Comparison of ENCODE assay signal across 8 cellular contexts in genomic region chr6:139124887-139125672, GRCh38. TPM values are rescaled to one million over a fixed set of nuclear protein-coding genes. Genes with fewer than 3 reads are reported as not detected.
DNase-seq lines count a peak whose midpoint lies in the region; ATAC-seq and TF ChIP-seq lines count a peak whose summit lies in the region.

No MANE protein-coding gene starts in this region.

- peaks cover 22% of the 10 kb centered on the region for H3K4me1 Mint-ChIP-seq in MCF 10A (ENCODE audit: insufficient read depth, unreplicated experiment)
- peaks cover 25 to 29% of the 10 kb centered on the region in 2 donors for H3K4me1 Mint-ChIP-seq in effector memory CD8-positive, alpha-beta T cell (ENCODE audit: low read depth in 2 of 2)
- peaks cover 25% of the 10 kb centered on the region in 2 donors for H3K4me1 Mint-ChIP-seq in natural killer cell

- DNase-seq in MCF 10A (ENCODE audit: unreplicated experiment) (peak; percentile 80), breast epithelium (ENCODE audit: low spot score in 2 of 2) (no peak), NCI-H2107 (lab: John Stamatoyannopoulos, UW) (peak; percentile 19), natural killer cell (peak; percentile 54)
- peak; percentile 76 to 79 for DNase-seq in activated CD4-positive, alpha-beta T cell treated with anti-CD3 and anti-CD28 coated beads for 4 hours
- peak; percentile 72 to 76 (median 75) for DNase-seq in effector memory CD8-positive, alpha-beta T cell

- H3K36me3 Mint-ChIP-seq in MCF 10A (ENCODE audit: insufficient read depth, unreplicated experiment) (no peaks in the 10 kb centered on the region), natural killer cell (peaks cover 5% of the 10 kb centered on the region)
- H3K36me3 Mint-ChIP-seq in effector memory CD8-positive, alpha-beta T cell (ENCODE audit: insufficient read depth) = no peaks in the 10 kb centered on the region

- no peaks in the 10 kb centered on the region for H3K27me3 Mint-ChIP-seq in MCF 10A (ENCODE audit: insufficient read depth, unreplicated experiment)
- H3K27me3 Mint-ChIP-seq in effector memory CD8-positive, alpha-beta T cell = no peaks in the 10 kb centered on the region
- H3K27me3 Mint-ChIP-seq in natural killer cell (ENCODE audit: low read depth in 2 of 2) = no peaks in the 10 kb centered on the region

- H3K9me3 Mint-ChIP-seq in MCF 10A (ENCODE audit: unreplicated experiment) (peaks cover 5% of the 10 kb centered on the region), natural killer cell (peaks cover 0 to 2% of the 10 kb centered on the region in 2 donors)
- H3K9me3 Mint-ChIP-seq in effector memory CD8-positive, alpha-beta T cell = peaks cover 3 to 4% of the 10 kb centered on the region in 2 donors

- TF ChIP-seq CTCF in MCF 10A (IDR thresholded peaks at IDR 0.05; ENCODE audit: unreplicated experiment) (peak; percentile 10), breast epithelium (IDR thresholded peaks at IDR 0.05) (no peak), natural killer cell (IDR thresholded peaks at IDR 0.05) (peak; percentile 67)

- POLR2A ChIA-PET in MCF 10A (lab: Yijun Ruan, JAX) = interaction anchor here (0.7 to 3.2 kb wide), 8 partner anchors 8 to 1446 kb away, joined by 3 to 7 read pairs (median 3); partner anchors contain the start of gene HECA

- WGBS in thymus = 20% methylated on average over 8 of the region's 8 CpGs

- BruUV-seq in MCF 10A (replicated peaks; lab: Mats Ljungman, UMichigan) = no TSS peak

- no peak overlapping the region for H3K27ac ChIP-seq in breast epithelium
- H3K27ac ChIP-seq in thymus (ENCODE audit: low read depth) = peak overlapping the region; percentile 98

- intact Hi-C loops in MCF 10A (cut with micrococcal nuclease) (loop anchor here (1.0 kb wide), 1 partner anchor 239 kb away; no protein-coding TSS in a partner anchor), breast epithelium (cut with DNase I; ENCODE audit: low total_unique reads) (no loop called here), natural killer cell (cut with micrococcal nuclease) (loop anchor here (1.0 to 5.0 kb wide), 2 partner anchors 167 to 239 kb away; partner anchors contain the start of gene TXLNB)

- H3K4me3 ChIP-seq in breast epithelium (no peak overlapping the region), thymus (ENCODE audit: low read length) (peak overlapping the region; percentile 4)

- CTCF ChIA-PET in MCF 10A (lab: Yijun Ruan, JAX) = interaction anchor here (0.7 to 1.0 kb wide), 3 partner anchors 219 to 265 kb away, joined by 3 read pairs; no protein-coding TSS in a partner anchor

- H3K4me1 ChIP-seq in breast epithelium (no peaks in the 10 kb centered on the region), thymus (ENCODE audit: control insufficient read depth, insufficient read depth, low read length) (peaks cover 18% of the 10 kb centered on the region)

- H3K9me3 ChIP-seq in breast epithelium = peaks cover 0 to 6% of the 10 kb centered on the region in 2 donors
- H3K9me3 ChIP-seq in thymus (ENCODE audit: control insufficient read depth) = no peaks in the 10 kb centered on the region

- TF ChIP-seq POLR2A in breast epithelium (IDR thresholded peaks at IDR 0.05) = no peak

- no peaks in the 10 kb centered on the region for H3K27me3 ChIP-seq in breast epithelium
- no peaks in the 10 kb centered on the region for H3K27me3 ChIP-seq in thymus (ENCODE audit: control insufficient read depth, insufficient read depth)

- H3K4me3 Mint-ChIP-seq in MCF 10A (ENCODE audit: unreplicated experiment) (no peak overlapping the region), natural killer cell (peak overlapping the region; percentile 81)
- peak overlapping the region; percentile 48 to 65 for H3K4me3 Mint-ChIP-seq in effector memory CD8-positive, alpha-beta T cell

- H3K36me3 ChIP-seq in breast epithelium = no peaks in the 10 kb centered on the region
- no peaks in the 10 kb centered on the region for H3K36me3 ChIP-seq in thymus (ENCODE audit: control insufficient read depth, insufficient read depth)

- H3K27ac Mint-ChIP-seq in MCF 10A (ENCODE audit: low read depth, unreplicated experiment) = no peak overlapping the region
- H3K27ac Mint-ChIP-seq in effector memory CD8-positive, alpha-beta T cell = peak overlapping the region; percentile 86 to 88
- peak overlapping the region; percentile 84 to 91 for H3K27ac Mint-ChIP-seq in natural killer cell

- ATAC-seq in HG02852 (IDR thresholded peaks at IDR 0.05; ENCODE audit: unreplicated experiment) = peak; percentile 100
- ATAC-seq in effector memory CD8-positive, alpha-beta T cell (replicated peaks) = peak; percentile 99
- ATAC-seq in natural killer cell = peak; percentile 99 to 100 (median 99)

RNA-seq across cellular contexts. Expression of gene HECA, which starts 9.8 kb away (rescaled TPM):
- total RNA-seq in MCF 10A (2022) = 11.1 and 11.5 TPM in 2 replicates
- 10 to 100 TPM; 35.1 to 54.3 (median 49.3) TPM for total RNA-seq in breast epithelium
- total RNA-seq in natural killer cell = 10 to 100 TPM; 76.5 to 80.5 (median 77.6) TPM
- polyA plus RNA-seq in thymus = 36.0 TPM

Comparison
In these comparisons a context has a peak if more than half of its experiments do, and no peak if none do; other contexts are left out.
1. DNase-seq: peak in MCF 10A (single experiment), NCI-H2107 (single experiment), activated CD4-positive, alpha-beta T cell treated with anti-CD3 and anti-CD28 coated beads for 4 hours (2 of 2), effector memory CD8-positive, alpha-beta T cell (3 of 3) and natural killer cell (single experiment); none in breast epithelium (0 of 2).
2. CTCF ChIP-seq: peak in MCF 10A (single experiment) and natural killer cell (single experiment); none in breast epithelium (0 of 3).
3. Peak in every context shown above with its lines, with median percentiles within 50 percentile points of each other: ATAC-seq.